Comparison of ENCODE assay signal across 7 cellular contexts in genomic region chr5:75510417-75510835, GRCh38.
DNase-seq lines count a peak whose midpoint lies in the region; ATAC-seq and TF ChIP-seq lines count a peak whose summit lies in the region.

No MANE protein-coding gene starts in this region.

- H3K36me3 ChIP-seq in neutrophil, result peaks cover 5% of the 10 kb centered on the region

- peaks cover 42% of the 10 kb centered on the region for H3K4me1 Mint-ChIP-seq in T-helper 2 cell treated with Interferon-gamma antibody and Interleukin-4, amounts not matched to agents 5 μg/mL and 100 μg/mL, for 36 hours (ENCODE audit: low read depth)

- H3K27ac Mint-ChIP-seq in T-helper 2 cell treated with Interferon-gamma antibody and Interleukin-4, amounts not matched to agents 5 μg/mL and 100 μg/mL, for 36 hours, result peak overlapping the region; percentile 93

- ATAC-seq in GM18867 (IDR thresholded peaks at IDR 0.05; ENCODE audit: unreplicated experiment), result peak; percentile 3
- peak; percentile 17 for ATAC-seq in HG02943 (IDR thresholded peaks at IDR 0.05; ENCODE audit: low read depth, unreplicated experiment)

- H3K4me3 Mint-ChIP-seq in T-helper 2 cell treated with Interferon-gamma antibody and Interleukin-4, amounts not matched to agents 5 μg/mL and 100 μg/mL, for 36 hours, result peak overlapping the region; percentile 98

- H3K27ac ChIP-seq in neutrophil, result peak overlapping the region; percentile 92

- no peaks in the 10 kb centered on the region for H3K27me3 Mint-ChIP-seq in T-helper 2 cell treated with Interferon-gamma antibody and Interleukin-4, amounts not matched to agents 5 μg/mL and 100 μg/mL, for 36 hours (ENCODE audit: low read depth)

- H3K9me3 ChIP-seq in neutrophil, result no peaks in the 10 kb centered on the region

- peaks cover 18% of the 10 kb centered on the region for H3K36me3 Mint-ChIP-seq in T-helper 2 cell treated with Interferon-gamma antibody and Interleukin-4, amounts not matched to agents 5 μg/mL and 100 μg/mL, for 36 hours (ENCODE audit: low read depth)

- peaks cover 48 to 51% of the 10 kb centered on the region in 2 experiments for H3K4me1 ChIP-seq in neutrophil (ENCODE audit: control insufficient read depth in 1 of 2, insufficient read depth in 1 of 2, low read depth in 1 of 2, low read length in 1 of 2)

- H3K27me3 ChIP-seq in neutrophil, result no peaks in the 10 kb centered on the region

- no peaks in the 10 kb centered on the region for H3K9me3 Mint-ChIP-seq in T-helper 2 cell treated with Interferon-gamma antibody and Interleukin-4, amounts not matched to agents 5 μg/mL and 100 μg/mL, for 36 hours

- peak; percentile 21 for DNase-seq in T-helper 2 cell treated with Interferon-gamma antibody and Interleukin-4, amounts not matched to agents 5 μg/mL and 100 μg/mL, for 36 hours (ENCODE audit: low spot score)
- DNase-seq in fibroblast of the conjunctiva (ENCODE audit: low read depth) (peak; percentile 12), NCI-H2196 treated with DMSO at 0.1 percent for 48 hours (lab: John Stamatoyannopoulos, UW; ENCODE audit: unreplicated experiment) (no peak), NCI-H446 (lab: John Stamatoyannopoulos, UW) (no peak)

- TF ChIP-seq CTCF in neutrophil (IDR thresholded peaks at IDR 0.05), result no peak

- H3K4me3 ChIP-seq in neutrophil (ENCODE audit: low read depth in 1 of 2, low read length in 1 of 2), result peak overlapping the region; percentile 64 to 81

Comparison
In these comparisons a context has a peak if more than half of its experiments do, and no peak if none do; other contexts are left out.
1. DNase-seq: peak in T-helper 2 cell treated with Interferon-gamma antibody and Interleukin-4, amounts not matched to agents 5 μg/mL and 100 μg/mL, for 36 hours (single experiment) and fibroblast of the conjunctiva (single experiment); none in NCI-H2196 treated with DMSO at 0.1 percent for 48 hours (single experiment) and NCI-H446 (0 of 2).